In the genomic region with DNA sequence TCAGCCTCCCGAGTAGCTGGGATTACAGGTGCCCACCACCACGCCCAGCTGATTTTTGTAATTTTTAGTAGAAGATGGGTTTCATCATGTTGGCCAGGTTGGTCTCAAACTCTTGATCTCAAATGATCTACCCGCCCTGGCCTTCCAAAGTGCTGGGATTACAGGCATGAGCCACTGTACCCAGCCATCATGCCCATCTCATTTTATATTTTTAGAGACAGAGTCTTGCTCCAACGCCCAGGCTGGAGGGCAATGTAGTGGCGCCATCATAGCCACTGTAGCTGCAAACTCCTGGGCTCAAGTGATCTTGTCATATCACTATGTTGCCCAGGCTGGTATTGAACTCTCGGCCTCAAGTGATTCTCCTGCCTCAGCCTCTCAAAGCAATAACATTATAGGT, we compare ENCODE assay signal across 28 cellular contexts.
"Had no signal": no experiment of that assay in that cellular context is flagged by ENCODE, and none has a peak within 500 bp of the region (broad histone marks: within the 10 kb centered on the region; RNA-seq: fewer than 3 reads in every experiment).

No MANE protein-coding gene starts in this region.

- ATAC-seq: activated CD4-positive, alpha-beta T cell treated with anti-CD3 and anti-CD28 coated beads for 36 hours; activated CD8-positive, alpha-beta memory T cell treated with anti-CD3 and anti-CD28 coated beads, Interleukin-2, amount 10 ng/mL, durations not matched to agents 7 days and 5 days; activated CD8-positive, alpha-beta T cell treated with anti-CD3 and anti-CD28 coated beads, Interleukin-2, amount 10 ng/mL, durations not matched to agents 7 days and 5 days; activated naive CD4-positive, alpha-beta T cell treated with anti-CD3 and anti-CD28 coated beads, Interleukin-2, amount 50 U/mL, for 72 hours; activated T-cell treated with anti-CD3 and anti-CD28 coated beads, Interleukin-2, amount 50 U/mL, for 72 hours; effector memory CD8-positive, alpha-beta T cell; gastroesophageal sphincter; heart right ventricle had no signal

- H3K27ac Mint-ChIP-seq: activated CD4-positive, alpha-beta memory T cell treated with anti-CD3 and anti-CD28 coated beads for 36 hours; activated CD4-positive, alpha-beta T cell treated with anti-CD3 and anti-CD28 coated beads for 36 hours; activated CD4-positive, alpha-beta T cell treated with anti-CD3 and anti-CD28 coated beads, Interleukin-2, amount 10 ng/mL, durations not matched to agents 24 days and 14 days; activated CD8-positive, alpha-beta memory T cell treated with anti-CD3 and anti-CD28 coated beads, Interleukin-2, amount 10 ng/mL, durations not matched to agents 7 days and 5 days; activated CD8-positive, alpha-beta T cell treated with anti-CD3 and anti-CD28 coated beads, Interleukin-2, amount 10 ng/mL, durations not matched to agents 7 days and 5 days; activated T-cell treated with anti-CD3 and anti-CD28 coated beads, Interleukin-2, amount 50 U/mL, for 24 hours; activated T-cell treated with anti-CD3 and anti-CD28 coated beads, Interleukin-2, amount 50 U/mL, for 72 hours had no signal

- H3K27me3 ChIP-seq: ascending aorta, breast epithelium, cardiac muscle cell, esophagus squamous epithelium, gastroesophageal sphincter, heart right ventricle had no signal

- H3K4me3 ChIP-seq: ascending aorta, breast epithelium, cardiac muscle cell, esophagus squamous epithelium, gastroesophageal sphincter, heart right ventricle had no signal

- H3K9me3 Mint-ChIP-seq: activated CD4-positive, alpha-beta memory T cell treated with anti-CD3 and anti-CD28 coated beads for 36 hours; activated CD4-positive, alpha-beta T cell treated with anti-CD3 and anti-CD28 coated beads, Interleukin-2, amount 10 ng/mL, durations not matched to agents 24 days and 14 days; activated naive CD4-positive, alpha-beta T cell treated with anti-CD3 and anti-CD28 coated beads, Interleukin-2, amount 50 U/mL, for 72 hours; activated T-cell treated with anti-CD3 and anti-CD28 coated beads, Interleukin-2, amount 50 U/mL, for 24 hours; activated T-cell treated with anti-CD3 and anti-CD28 coated beads, Interleukin-2, amount 50 U/mL, for 72 hours; brain; effector memory CD8-positive, alpha-beta T cell had no signal

- H3K36me3 Mint-ChIP-seq: activated naive CD4-positive, alpha-beta T cell treated with anti-CD3 and anti-CD28 coated beads, Interleukin-2, amount 50 U/mL, for 72 hours had no signal

- H3K27me3 Mint-ChIP-seq: activated CD4-positive, alpha-beta memory T cell treated with anti-CD3 and anti-CD28 coated beads for 36 hours; activated CD4-positive, alpha-beta T cell treated with anti-CD3 and anti-CD28 coated beads for 36 hours; activated CD4-positive, alpha-beta T cell treated with anti-CD3 and anti-CD28 coated beads, Interleukin-2, amount 10 ng/mL, durations not matched to agents 24 days and 14 days; activated CD8-positive, alpha-beta memory T cell treated with anti-CD3 and anti-CD28 coated beads, Interleukin-2, amount 10 ng/mL, durations not matched to agents 7 days and 5 days; activated T-cell treated with anti-CD3 and anti-CD28 coated beads, Interleukin-2, amount 50 U/mL, for 24 hours; brain; effector memory CD8-positive, alpha-beta T cell had no signal

- H3K4me3 Mint-ChIP-seq: activated CD4-positive, alpha-beta memory T cell treated with anti-CD3 and anti-CD28 coated beads for 36 hours; activated CD4-positive, alpha-beta T cell treated with anti-CD3 and anti-CD28 coated beads for 36 hours; activated CD4-positive, alpha-beta T cell treated with anti-CD3 and anti-CD28 coated beads, Interleukin-2, amount 10 ng/mL, durations not matched to agents 24 days and 14 days; activated CD8-positive, alpha-beta memory T cell treated with anti-CD3 and anti-CD28 coated beads, Interleukin-2, amount 10 ng/mL, durations not matched to agents 7 days and 5 days; activated CD8-positive, alpha-beta T cell treated with anti-CD3 and anti-CD28 coated beads, Interleukin-2, amount 10 ng/mL, durations not matched to agents 7 days and 5 days; activated T-cell treated with anti-CD3 and anti-CD28 coated beads, Interleukin-2, amount 50 U/mL, for 24 hours; activated T-cell treated with anti-CD3 and anti-CD28 coated beads, Interleukin-2, amount 50 U/mL, for 72 hours; brain; effector memory CD8-positive, alpha-beta T cell had no signal

- H3K4me1 Mint-ChIP-seq: activated CD4-positive, alpha-beta T cell treated with anti-CD3 and anti-CD28 coated beads for 36 hours; activated CD4-positive, alpha-beta T cell treated with anti-CD3 and anti-CD28 coated beads, Interleukin-2, amount 10 ng/mL, durations not matched to agents 24 days and 14 days; activated CD8-positive, alpha-beta memory T cell treated with anti-CD3 and anti-CD28 coated beads, Interleukin-2, amount 10 ng/mL, durations not matched to agents 7 days and 5 days had no signal

- DNase-seq: activated CD4-positive, alpha-beta memory T cell treated with anti-CD3 and anti-CD28 coated beads for 36 hours; activated CD4-positive, alpha-beta T cell treated with anti-CD3 and anti-CD28 coated beads for 36 hours; activated CD4-positive, alpha-beta T cell treated with anti-CD3 and anti-CD28 coated beads, Interleukin-2, amount 10 ng/mL, durations not matched to agents 24 days and 14 days; activated CD4-positive, CD25-positive, alpha-beta regulatory T cell; activated CD4-positive, CD25-positive, alpha-beta regulatory T cell treated with anti-CD3 and anti-CD28 coated beads, Interleukin-2, amount 50 U/mL, for 72 hours; activated CD8-positive, alpha-beta memory T cell treated with anti-CD3 and anti-CD28 coated beads, Interleukin-2, amount 10 ng/mL, durations not matched to agents 7 days and 5 days; activated CD8-positive, alpha-beta memory T cell treated with anti-CD3 and anti-CD28 coated beads, Interleukin-2, amount 50 U/mL, for 4 hours; activated CD8-positive, alpha-beta T cell treated with anti-CD3 and anti-CD28 coated beads, Interleukin-2, amount 10 ng/mL, durations not matched to agents 7 days and 5 days; activated gamma-delta T cell treated with Interleukin-2 at 50 U/mL for 16 hours; activated naive CD4-positive, alpha-beta T cell treated with Interleukin-2 at 50 U/mL for 16 hours; activated T-cell treated with anti-CD3 and anti-CD28 coated beads, Interleukin-2, amount 50 U/mL, for 24 hours; activated T-cell treated with anti-CD3 and anti-CD28 coated beads, Interleukin-2, amount 50 U/mL, for 72 hours; central memory CD4-positive, alpha-beta T cell; cortex of kidney; dermis blood vessel endothelial cell; effector CD4-positive, alpha-beta T cell; effector memory CD8-positive, alpha-beta T cell; esophagus squamous epithelium; foreskin melanocyte; heart right ventricle; T-helper 1 cell; T-helper 2 cell had no signal
